1 cellular context compared by ENCODE assay signal in the genomic region with DNA sequence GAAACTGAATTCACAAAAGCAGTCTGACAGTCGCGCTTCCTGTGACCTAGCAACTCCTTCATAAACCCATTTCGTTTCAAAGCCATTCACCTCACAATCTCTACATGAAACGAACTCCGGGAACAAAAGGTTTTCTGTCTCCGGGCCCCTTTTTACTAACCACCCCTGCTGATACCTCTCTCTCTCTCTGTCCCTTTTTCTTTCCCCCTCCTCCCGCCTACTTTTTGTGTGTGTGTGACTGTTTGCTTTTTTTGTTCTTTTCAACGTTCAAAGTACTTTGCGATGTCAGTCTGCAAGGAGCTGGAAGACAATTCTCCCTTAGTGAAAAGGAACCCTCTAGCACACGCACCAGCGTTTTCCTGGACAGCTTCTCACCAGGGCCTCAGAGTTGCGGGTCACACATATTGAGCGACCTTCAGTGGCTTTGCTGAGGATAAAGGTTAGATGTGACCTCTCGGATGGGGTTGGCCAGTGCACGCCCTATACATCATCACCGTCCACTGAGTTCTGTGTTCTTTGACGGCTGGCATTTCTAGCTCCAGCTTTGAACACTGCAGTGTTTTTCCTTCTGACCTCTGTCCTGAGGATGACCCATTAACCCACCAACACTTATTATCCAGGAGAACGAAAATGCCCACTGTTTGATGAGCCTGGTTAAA.
TF ChIP-seq lines count a peak whose summit lies in the region.

No MANE protein-coding gene starts in this region.

TF ChIP-seq in HepG2, 621 proteins besides CTCF, POLR2A, EP300 and RAD21 (continued from another document and continues in another):
- TF ChIP-seq PAXIP1 (CRISPR knock-in tag; conservative IDR thresholded peaks at IDR 0.05) = peak; percentile 84
- TF ChIP-seq E2F5 (CRISPR knock-in tag; conservative IDR thresholded peaks at IDR 0.05) = no peak
- TF ChIP-seq KMT2B (CRISPR knock-in tag; IDR thresholded peaks at IDR 0.05) = peak; percentile 61; the same call in 1 of the 2 replicates
- peak; percentile 59; the same call in 1 of the 2 replicates for TF ChIP-seq CREM (IDR thresholded peaks at IDR 0.05)
- no peak for TF ChIP-seq CREM (CRISPR knock-in tag; IDR thresholded peaks at IDR 0.05)
- TF ChIP-seq ZNF317 (CRISPR knock-in tag; IDR thresholded peaks at IDR 0.05) = no peak
- no peak for TF ChIP-seq MLXIP (CRISPR knock-in tag; IDR thresholded peaks at IDR 0.05; ENCODE audit: borderline replicate concordance)
- no peak for TF ChIP-seq ZBTB42 (CRISPR knock-in tag; IDR thresholded peaks at IDR 0.05)
- TF ChIP-seq PHB2 (IDR thresholded peaks at IDR 0.05; ENCODE audit: partially characterized antibody) = no peak
- no peak for TF ChIP-seq ZNF530 (CRISPR knock-in tag; IDR thresholded peaks at IDR 0.05; ENCODE audit: low read depth)
- TF ChIP-seq ZFY (CRISPR knock-in tag; IDR thresholded peaks at IDR 0.05) = peak; percentile 42; the same call in 1 of the 2 replicates
- no peak; the same call in 1 of the 2 replicates for TF ChIP-seq ZNF335 (CRISPR knock-in tag; IDR thresholded peaks at IDR 0.05)
- TF ChIP-seq, protein P1, sequence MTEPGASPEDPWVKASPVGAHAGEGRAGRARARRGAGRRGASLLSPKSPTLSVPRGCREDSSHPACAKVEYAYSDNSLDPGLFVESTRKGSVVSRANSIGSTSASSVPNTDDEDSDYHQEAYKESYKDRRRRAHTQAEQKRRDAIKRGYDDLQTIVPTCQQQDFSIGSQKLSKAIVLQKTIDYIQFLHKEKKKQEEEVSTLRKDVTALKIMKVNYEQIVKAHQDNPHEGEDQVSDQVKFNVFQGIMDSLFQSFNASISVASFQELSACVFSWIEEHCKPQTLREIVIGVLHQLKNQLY (CRISPR knock-in tag; IDR thresholded peaks at IDR 0.05) = peak; percentile 61; the same call in 1 of the 2 replicates
- no peak; the same call in 1 of the 2 replicates for TF ChIP-seq ZSCAN20 (CRISPR knock-in tag; IDR thresholded peaks at IDR 0.05; ENCODE audit: borderline replicate concordance)
- TF ChIP-seq AKAP8 (CRISPR knock-in tag; IDR thresholded peaks at IDR 0.05) = peak; percentile 72; the same call in 1 of the 2 replicates
- TF ChIP-seq ZNF790 (CRISPR knock-in tag; IDR thresholded peaks at IDR 0.05; ENCODE audit: borderline replicate concordance) = no peak
- TF ChIP-seq, protein P2, sequence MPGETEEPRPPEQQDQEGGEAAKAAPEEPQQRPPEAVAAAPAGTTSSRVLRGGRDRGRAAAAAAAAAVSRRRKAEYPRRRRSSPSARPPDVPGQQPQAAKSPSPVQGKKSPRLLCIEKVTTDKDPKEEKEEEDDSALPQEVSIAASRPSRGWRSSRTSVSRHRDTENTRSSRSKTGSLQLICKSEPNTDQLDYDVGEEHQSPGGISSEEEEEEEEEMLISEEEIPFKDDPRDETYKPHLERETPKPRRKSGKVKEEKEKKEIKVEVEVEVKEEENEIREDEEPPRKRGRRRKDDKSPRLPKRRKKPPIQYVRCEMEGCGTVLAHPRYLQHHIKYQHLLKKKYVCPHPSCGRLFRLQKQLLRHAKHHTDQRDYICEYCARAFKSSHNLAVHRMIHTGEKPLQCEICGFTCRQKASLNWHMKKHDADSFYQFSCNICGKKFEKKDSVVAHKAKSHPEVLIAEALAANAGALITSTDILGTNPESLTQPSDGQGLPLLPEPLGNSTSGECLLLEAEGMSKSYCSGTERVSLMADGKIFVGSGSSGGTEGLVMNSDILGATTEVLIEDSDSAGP (CRISPR knock-in tag; IDR thresholded peaks at IDR 0.05; ENCODE audit: borderline replicate concordance) = no peak; the same call in 1 of the 2 replicates
- peak; percentile 45; the same call in 1 of the 2 replicates for TF ChIP-seq ZNF12 (CRISPR knock-in tag; IDR thresholded peaks at IDR 0.05)
- no peak for TF ChIP-seq SP140L (CRISPR knock-in tag; IDR thresholded peaks at IDR 0.05; ENCODE audit: borderline replicate concordance)
- no peak for TF ChIP-seq RFXANK (CRISPR knock-in tag; IDR thresholded peaks at IDR 0.05)
- peak; percentile 62; the same call in 1 of the 2 replicates for TF ChIP-seq KMT2A (CRISPR knock-in tag; IDR thresholded peaks at IDR 0.05)
- peak; percentile 72 for TF ChIP-seq NCOA2 (CRISPR knock-in tag; IDR thresholded peaks at IDR 0.05)
- peak; percentile 19; the same call in 1 of the 2 replicates for TF ChIP-seq ATF7-NPFF (CRISPR knock-in tag; IDR thresholded peaks at IDR 0.05; ENCODE audit: low read depth)
- TF ChIP-seq ZBTB1 (CRISPR knock-in tag; IDR thresholded peaks at IDR 0.05; ENCODE audit: borderline replicate concordance) = peak; percentile 94; the same call in 1 of the 2 replicates
- TF ChIP-seq HOXA7 (CRISPR knock-in tag; IDR thresholded peaks at IDR 0.05) = no peak
- TF ChIP-seq ZNF264 (CRISPR knock-in tag; IDR thresholded peaks at IDR 0.05) = no peak
- peak; percentile 91; the same call in 1 of the 2 replicates for TF ChIP-seq ZNF691 (CRISPR knock-in tag; IDR thresholded peaks at IDR 0.05; ENCODE audit: borderline replicate concordance, low read depth)
- no peak for TF ChIP-seq NAIF1 (CRISPR knock-in tag; IDR thresholded peaks at IDR 0.05; ENCODE audit: borderline replicate concordance)
- TF ChIP-seq, protein P3, sequence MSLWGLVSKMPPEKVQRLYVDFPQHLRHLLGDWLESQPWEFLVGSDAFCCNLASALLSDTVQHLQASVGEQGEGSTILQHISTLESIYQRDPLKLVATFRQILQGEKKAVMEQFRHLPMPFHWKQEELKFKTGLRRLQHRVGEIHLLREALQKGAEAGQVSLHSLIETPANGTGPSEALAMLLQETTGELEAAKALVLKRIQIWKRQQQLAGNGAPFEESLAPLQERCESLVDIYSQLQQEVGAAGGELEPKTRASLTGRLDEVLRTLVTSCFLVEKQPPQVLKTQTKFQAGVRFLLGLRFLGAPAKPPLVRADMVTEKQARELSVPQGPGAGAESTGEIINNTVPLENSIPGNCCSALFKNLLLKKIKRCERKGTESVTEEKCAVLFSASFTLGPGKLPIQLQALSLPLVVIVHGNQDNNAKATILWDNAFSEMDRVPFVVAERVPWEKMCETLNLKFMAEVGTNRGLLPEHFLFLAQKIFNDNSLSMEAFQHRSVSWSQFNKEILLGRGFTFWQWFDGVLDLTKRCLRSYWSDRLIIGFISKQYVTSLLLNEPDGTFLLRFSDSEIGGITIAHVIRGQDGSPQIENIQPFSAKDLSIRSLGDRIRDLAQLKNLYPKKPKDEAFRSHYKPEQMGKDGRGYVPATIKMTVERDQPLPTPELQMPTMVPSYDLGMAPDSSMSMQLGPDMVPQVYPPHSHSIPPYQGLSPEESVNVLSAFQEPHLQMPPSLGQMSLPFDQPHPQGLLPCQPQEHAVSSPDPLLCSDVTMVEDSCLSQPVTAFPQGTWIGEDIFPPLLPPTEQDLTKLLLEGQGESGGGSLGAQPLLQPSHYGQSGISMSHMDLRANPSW (CRISPR knock-in tag; IDR thresholded peaks at IDR 0.05; ENCODE audit: borderline replicate concordance) = peak; percentile 42; the same call in 1 of the 2 replicates
- TF ChIP-seq, protein P4, sequence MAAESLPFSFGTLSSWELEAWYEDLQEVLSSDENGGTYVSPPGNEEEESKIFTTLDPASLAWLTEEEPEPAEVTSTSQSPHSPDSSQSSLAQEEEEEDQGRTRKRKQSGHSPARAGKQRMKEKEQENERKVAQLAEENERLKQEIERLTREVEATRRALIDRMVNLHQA (CRISPR knock-in tag; IDR thresholded peaks at IDR 0.05) = no peak
- 0 out of 2 replicates have a peak, but pooled peaks have one; percentile 20 for TF ChIP-seq ZNF629 (CRISPR knock-in tag; conservative IDR thresholded peaks at IDR 0.05)
- no peak for TF ChIP-seq IKZF4 (CRISPR knock-in tag; IDR thresholded peaks at IDR 0.05; ENCODE audit: borderline replicate concordance, low read depth, not compliant biosample characterization)
- TF ChIP-seq ZBTB49 (CRISPR knock-in tag; IDR thresholded peaks at IDR 0.05; ENCODE audit: borderline replicate concordance) = 0 out of 2 replicates have a peak, but pooled peaks have one; percentile 19
- peak; percentile 99 for TF ChIP-seq BCL6 (CRISPR knock-in tag; IDR thresholded peaks at IDR 0.05)
- TF ChIP-seq ZNF468 (CRISPR knock-in tag; IDR thresholded peaks at IDR 0.05) = no peak
- peak; percentile 77; the same call in 1 of the 2 replicates for TF ChIP-seq SP5 (CRISPR knock-in tag; IDR thresholded peaks at IDR 0.05; ENCODE audit: borderline replicate concordance, low read depth)
- TF ChIP-seq GFI1 (CRISPR knock-in tag; IDR thresholded peaks at IDR 0.05; ENCODE audit: borderline replicate concordance) = 0 out of 2 replicates have a peak, but pooled peaks have one; percentile 48
- TF ChIP-seq TARDBP (CRISPR knock-in tag; IDR thresholded peaks at IDR 0.05) = no peak
- TF ChIP-seq KLF13 (CRISPR knock-in tag; IDR thresholded peaks at IDR 0.05) = no peak
- peak; percentile 75; the same call in 1 of the 2 replicates for TF ChIP-seq MIER3 (CRISPR knock-in tag; IDR thresholded peaks at IDR 0.05; ENCODE audit: borderline replicate concordance)
- no peak for TF ChIP-seq RBAK (CRISPR knock-in tag; IDR thresholded peaks at IDR 0.05)
- TF ChIP-seq NKX3-1 (CRISPR knock-in tag; IDR thresholded peaks at IDR 0.05) = 0 out of 2 replicates have a peak, but pooled peaks have one; percentile 59
